In genomic region chr1:16351994-16352841, GRCh38 we compare ENCODE assay signal across 8 cellular contexts. TPM values are rescaled to one million over a fixed set of nuclear protein-coding genes. Genes with fewer than 3 reads are reported as not detected.
DNase-seq lines count a peak whose midpoint lies in the region; ATAC-seq and TF ChIP-seq lines count a peak whose summit lies in the region.

FBXO42 (minus strand) TSS chr1:16352480; CDS start chr1:16315418, 37,062 bp downstream.

- CTCF ChIA-PET in SK-N-SH (lab: Yijun Ruan, JAX): interaction anchor here (0.6 to 4.3 kb wide), 18 partner anchors 12 to 296 kb away, joined by 3 to 46 read pairs (median 4); partner anchors contain the start of gene SZRD1

- 0% methylated on average over 7 of the region's 81 CpGs for WGBS in SK-N-SH (ENCODE audit: low lambda C conversion rate)
- WGBS in testis, 2 donors: 0% methylated on average over 44 to 51 of the region's 81 CpGs

- TF ChIP-seq POLR2A in GM10847 (IDR thresholded peaks at IDR 0.05; ENCODE audit: extremely low read depth, insufficient read length): peak; percentile 80
- peak; percentile 90 for TF ChIP-seq POLR2A in testis (IDR thresholded peaks at IDR 0.05)

- H2AFZ ChIP-seq in SK-N-SH (ENCODE audit: low read depth) (peak within 1 kb of the TSS; percentile 81), osteoblast (ENCODE audit: low read length) (peak within 1 kb of the TSS; percentile 97)

- peaks cover 11% of the 10 kb centered on the region for H3F3A ChIP-seq in SK-N-SH (replicated peaks; ENCODE audit: insufficient read depth)

- peak within 1 kb of the TSS; percentile 75 to 92 for H3K27ac ChIP-seq in SK-N-SH (ENCODE audit: low read depth in 2 of 2, low read length in 1 of 2)
- H3K27ac ChIP-seq in osteoblast (ENCODE audit: low read depth, low read length): peak within 1 kb of the TSS; percentile 93
- H3K27ac ChIP-seq in testis: peak within 1 kb of the TSS; percentile 93 to 94

- H3K27me3 ChIP-seq in SK-N-SH (ENCODE audit: insufficient read depth) (no peaks in the 10 kb centered on the region), osteoblast (ENCODE audit: insufficient read depth, low read length) (no peaks in the 10 kb centered on the region), testis (no peaks in the 10 kb centered on the region)

- H3K79me2 ChIP-seq in SK-N-SH (ENCODE audit: insufficient read depth): peaks cover 50% of the 10 kb centered on the region
- H3K79me2 ChIP-seq in osteoblast (ENCODE audit: insufficient read depth, low read length): peaks cover 49% of the 10 kb centered on the region

- TF ChIP-seq RAD21 in SK-N-SH (IDR thresholded peaks at IDR 0.05; ENCODE audit: low read length): peak; percentile 6; the same call in 1 of the 2 replicates

- peak within 1 kb of the TSS; percentile 84 for H3K4me2 ChIP-seq in SK-N-SH
- H3K4me2 ChIP-seq in osteoblast (ENCODE audit: insufficient read depth, low read length): peak within 1 kb of the TSS; percentile 95

- H3K9me3 ChIP-seq in SK-N-SH (no peaks in the 10 kb centered on the region), osteoblast (ENCODE audit: low read depth, low read length) (no peaks in the 10 kb centered on the region), testis (no peaks in the 10 kb centered on the region)

- H3K9me2 ChIP-seq in SK-N-SH: no peaks in the 10 kb centered on the region

- DNase-seq in NCI-H1092 (lab: John Stamatoyannopoulos, UW): peak; percentile 91
- peak; percentile 97 for DNase-seq in SK-N-SH
- peak; percentile 91 for DNase-seq in activated naive CD4-positive, alpha-beta T cell treated with anti-CD3 and anti-CD28 coated beads, Interleukin-2, amount 50 U/mL, for 16 hours
- no peak for DNase-seq in glomerular endothelial cell (ENCODE audit: extremely low read depth, low read depth, low spot score)
- DNase-seq in osteoblast (ENCODE audit: insufficient read length, low spot score, missing footprints): peak; percentile 98
- peak; percentile 93 for DNase-seq in testis

- peaks cover 39% of the 10 kb centered on the region for H4K20me1 ChIP-seq in SK-N-SH (ENCODE audit: insufficient read depth)
- peaks cover 39% of the 10 kb centered on the region for H4K20me1 ChIP-seq in osteoblast (ENCODE audit: insufficient read depth, low read length)

- peaks cover 6 to 18% of the 10 kb centered on the region in 2 experiments; a peak in 3 of 4 replicates for H3K4me1 ChIP-seq in SK-N-SH (ENCODE audit: control insufficient read depth in 1 of 2, insufficient read depth in 2 of 2, low read depth in 1 of 2, low read length in 1 of 2)
- peaks cover 25% of the 10 kb centered on the region for H3K4me1 ChIP-seq in osteoblast (ENCODE audit: insufficient read depth, low read length)
- H3K4me1 ChIP-seq in testis: peaks cover 5% of the 10 kb centered on the region

- peak; percentile 91 for ATAC-seq in HG02610 (IDR thresholded peaks at IDR 0.05; ENCODE audit: unreplicated experiment)

- POLR2A ChIA-PET in SK-N-SH (lab: Yijun Ruan, JAX): interaction anchor here (0.8 to 1.3 kb wide), 6 partner anchors 11 to 135 kb away, joined by 3 to 5 read pairs (median 4); partner anchors contain the start of gene NECAP2

- H3K9ac ChIP-seq in SK-N-SH: peak within 1 kb of the TSS; percentile 94

- no peak; a peak in 1 of 4 replicates for TF ChIP-seq EP300 in SK-N-SH (IDR thresholded peaks at IDR 0.05; ENCODE audit: borderline replicate concordance in 1 of 2, low read depth in 1 of 2, low read length in 1 of 2)

- intact Hi-C loops in testis (cut with DNase I; ENCODE audit: low total_unique reads): no loop called here

- H3K36me3 ChIP-seq in SK-N-SH (replicated peaks in 1 of 2; ENCODE audit: control insufficient read depth in 1 of 2, insufficient read depth in 2 of 2, low read length in 1 of 2) (no peaks in the 10 kb centered on the region), osteoblast (ENCODE audit: insufficient read depth, low read length) (no peaks in the 10 kb centered on the region), testis (ENCODE audit: low read depth, missing control alignments) (no peaks in the 10 kb centered on the region)

- peak within 1 kb of the TSS; percentile 69 to 82 for H3K4me3 ChIP-seq in SK-N-SH (ENCODE audit: low read depth in 2 of 2, low read length in 1 of 2)
- peak within 1 kb of the TSS; percentile 97 for H3K4me3 ChIP-seq in osteoblast (ENCODE audit: insufficient read depth, low read length)
- H3K4me3 ChIP-seq in testis: peak within 1 kb of the TSS; percentile 95 to 98

- peak; percentile 52 for TF ChIP-seq CTCF in SK-N-SH (IDR thresholded peaks at IDR 0.05)
- TF ChIP-seq CTCF in osteoblast (IDR thresholded peaks at IDR 0.05; ENCODE audit: extremely low read depth, low read depth, low read length): peak; percentile 32
- peak; percentile 42 to 52 (median 47) for TF ChIP-seq CTCF in testis (IDR thresholded peaks at IDR 0.05)

TF ChIP-seq in SK-N-SH, 30 proteins besides CTCF, POLR2A, EP300 and RAD21:
- no peak; the same call in 1 of the 2 replicates for TF ChIP-seq FOSL2 (IDR thresholded peaks at IDR 0.05; ENCODE audit: borderline replicate concordance, low read depth)
- TF ChIP-seq EZH2phosphoT487 (IDR thresholded peaks at IDR 0.05; ENCODE audit: borderline replicate concordance, low read depth): no peak
- 0 out of 2 replicates have a peak, but pooled peaks have one; percentile 27 for TF ChIP-seq SMC3 (IDR thresholded peaks at IDR 0.05; ENCODE audit: low read depth, low read length)
- TF ChIP-seq MAX (IDR thresholded peaks at IDR 0.05; ENCODE audit: low read depth): peak; percentile 83; the same call in 1 of the 2 replicates
- peak; percentile 93 for TF ChIP-seq POLR2AphosphoS5 (IDR thresholded peaks at IDR 0.05; ENCODE audit: low read depth, low read length)
- 0 out of 2 replicates have a peak, but pooled peaks have one; percentile 13 for TF ChIP-seq FOXJ3 (CRISPR knock-in tag; IDR thresholded peaks at IDR 0.05)
- no peak for TF ChIP-seq ELF1 (IDR thresholded peaks at IDR 0.05)
- TF ChIP-seq TAF1 (IDR thresholded peaks at IDR 0.05; ENCODE audit: borderline replicate concordance, low read depth, low read length): peak; percentile 62
- TF ChIP-seq USF1 (IDR thresholded peaks at IDR 0.05; ENCODE audit: borderline replicate concordance, low read depth): no peak
- peak; percentile 95 for TF ChIP-seq NRF1 (IDR thresholded peaks at IDR 0.05; ENCODE audit: low read depth, low read length)
- TF ChIP-seq FOXM1 (IDR thresholded peaks at IDR 0.05; ENCODE audit: low read depth): no peak
- TF ChIP-seq MEF2A (IDR thresholded peaks at IDR 0.05; ENCODE audit: borderline replicate concordance, low read depth): no peak
- no peak for TF ChIP-seq TCF12 (IDR thresholded peaks at IDR 0.05)
- TF ChIP-seq YY1 (IDR thresholded peaks at IDR 0.05; ENCODE audit: low read depth): peak; percentile 87
- no peak for TF ChIP-seq NFIC (IDR thresholded peaks at IDR 0.05; ENCODE audit: borderline replicate concordance)
- TF ChIP-seq CHD2 (IDR thresholded peaks at IDR 0.05; ENCODE audit: low read length, partially characterized antibody): no peak
- TF ChIP-seq SIN3A (IDR thresholded peaks at IDR 0.05; ENCODE audit: borderline replicate concordance, low read depth, low read length): peak; percentile 56; the same call in 1 of the 2 replicates

RNA-seq across cellular contexts. Expression of gene FBXO42, which starts in this region (rescaled TPM):
- 8.6 and 10.3 TPM in 2 replicates for polyA plus RNA-seq in SK-N-SH (2012; rRNA removed)
- 6.0 and 7.3 TPM in 2 replicates for polyA plus RNA-seq in SK-N-SH (2012; cell fraction: cytosol; rRNA removed)
- polyA plus RNA-seq in SK-N-SH (2012; cell fraction: nucleus; rRNA removed): 25.0 and 26.3 TPM in 2 replicates
- total RNA-seq in glomerular endothelial cell: 14.3 and 20.9 TPM in 2 replicates
- total RNA-seq in osteoblast: 15.0 and 16.3 TPM in 2 replicates
- total RNA-seq in testis: 10 to 100 TPM; 42.0 to 45.6 TPM
- polyA plus RNA-seq in testis (ENCODE audit: insufficient read depth, low read depth, low replicate concordance): 25.0 TPM
